2 cellular contexts compared by ENCODE assay signal in the genomic region with DNA sequence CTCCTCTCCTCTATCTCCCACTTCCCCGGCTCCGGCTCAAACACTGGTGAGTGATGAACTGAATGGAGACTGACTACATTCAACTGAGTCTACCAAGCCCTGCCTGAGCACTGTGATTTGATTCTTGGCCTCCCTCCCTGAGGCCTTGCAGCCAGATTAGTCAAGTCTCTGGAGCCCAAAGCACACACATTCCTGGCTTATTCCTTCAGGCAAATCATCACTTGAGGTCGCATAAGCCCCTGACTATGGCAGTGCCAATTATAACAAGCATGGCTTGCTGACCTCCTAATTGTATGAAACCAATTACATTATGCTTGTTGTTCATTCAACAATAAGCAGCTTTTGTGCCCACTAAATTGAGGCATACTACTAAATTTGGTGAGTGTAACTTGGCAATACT.
TF ChIP-seq lines count a peak whose summit lies in the region.

No MANE protein-coding gene starts in this region.

TF ChIP-seq in IMR-90, 13 proteins besides CTCF, POLR2A, EP300 and RAD21:
- TF ChIP-seq MAFK (IDR thresholded peaks at IDR 0.05; ENCODE audit: low read depth, low read length) (no peak), MAZ (IDR thresholded peaks at IDR 0.05; ENCODE audit: borderline replicate concordance, low read depth, low read length) (no peak), NFE2L2 (IDR thresholded peaks at IDR 0.05; ENCODE audit: low read depth, low read length) (no peak), MXI1 (IDR thresholded peaks at IDR 0.05; ENCODE audit: borderline replicate concordance, low read depth, low read length) (no peak), RCOR1 (IDR thresholded peaks at IDR 0.05; ENCODE audit: insufficient replicate concordance, low read length) (no peak), ELK1 (IDR thresholded peaks at IDR 0.05; ENCODE audit: borderline replicate concordance, low read depth, low read length) (no peak)

TF ChIP-seq in GM23338, 12 proteins besides CTCF, POLR2A, EP300 and RAD21:
- TF ChIP-seq EZH2 (IDR thresholded peaks at IDR 0.05; ENCODE audit: low read depth, unreplicated experiment) (no peak), CREB1 (CRISPR knock-in tag; IDR thresholded peaks at IDR 0.05; ENCODE audit: low read depth) (no peak), JUNB (IDR thresholded peaks at IDR 0.05; ENCODE audit: unreplicated experiment) (no peak), STAT1 (IDR thresholded peaks at IDR 0.05; ENCODE audit: unreplicated experiment) (no peak), ZNF114 (CRISPR knock-in tag; IDR thresholded peaks at IDR 0.05) (no peak), EZH2phosphoT487 (IDR thresholded peaks at IDR 0.05; ENCODE audit: unreplicated experiment) (no peak), NANOG (IDR thresholded peaks at IDR 0.05; ENCODE audit: borderline replicate concordance) (no peak), POLR2AphosphoS5 (IDR thresholded peaks at IDR 0.05; ENCODE audit: low read depth) (no peak), ZNF331 (CRISPR knock-in tag; IDR thresholded peaks at IDR 0.05; ENCODE audit: low read depth) (no peak)
- TF ChIP-seq, protein P1, sequence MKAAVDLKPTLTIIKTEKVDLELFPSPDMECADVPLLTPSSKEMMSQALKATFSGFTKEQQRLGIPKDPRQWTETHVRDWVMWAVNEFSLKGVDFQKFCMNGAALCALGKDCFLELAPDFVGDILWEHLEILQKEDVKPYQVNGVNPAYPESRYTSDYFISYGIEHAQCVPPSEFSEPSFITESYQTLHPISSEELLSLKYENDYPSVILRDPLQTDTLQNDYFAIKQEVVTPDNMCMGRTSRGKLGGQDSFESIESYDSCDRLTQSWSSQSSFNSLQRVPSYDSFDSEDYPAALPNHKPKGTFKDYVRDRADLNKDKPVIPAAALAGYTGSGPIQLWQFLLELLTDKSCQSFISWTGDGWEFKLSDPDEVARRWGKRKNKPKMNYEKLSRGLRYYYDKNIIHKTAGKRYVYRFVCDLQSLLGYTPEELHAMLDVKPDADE (IDR thresholded peaks at IDR 0.05) = no peak
- TF ChIP-seq, protein P2, sequence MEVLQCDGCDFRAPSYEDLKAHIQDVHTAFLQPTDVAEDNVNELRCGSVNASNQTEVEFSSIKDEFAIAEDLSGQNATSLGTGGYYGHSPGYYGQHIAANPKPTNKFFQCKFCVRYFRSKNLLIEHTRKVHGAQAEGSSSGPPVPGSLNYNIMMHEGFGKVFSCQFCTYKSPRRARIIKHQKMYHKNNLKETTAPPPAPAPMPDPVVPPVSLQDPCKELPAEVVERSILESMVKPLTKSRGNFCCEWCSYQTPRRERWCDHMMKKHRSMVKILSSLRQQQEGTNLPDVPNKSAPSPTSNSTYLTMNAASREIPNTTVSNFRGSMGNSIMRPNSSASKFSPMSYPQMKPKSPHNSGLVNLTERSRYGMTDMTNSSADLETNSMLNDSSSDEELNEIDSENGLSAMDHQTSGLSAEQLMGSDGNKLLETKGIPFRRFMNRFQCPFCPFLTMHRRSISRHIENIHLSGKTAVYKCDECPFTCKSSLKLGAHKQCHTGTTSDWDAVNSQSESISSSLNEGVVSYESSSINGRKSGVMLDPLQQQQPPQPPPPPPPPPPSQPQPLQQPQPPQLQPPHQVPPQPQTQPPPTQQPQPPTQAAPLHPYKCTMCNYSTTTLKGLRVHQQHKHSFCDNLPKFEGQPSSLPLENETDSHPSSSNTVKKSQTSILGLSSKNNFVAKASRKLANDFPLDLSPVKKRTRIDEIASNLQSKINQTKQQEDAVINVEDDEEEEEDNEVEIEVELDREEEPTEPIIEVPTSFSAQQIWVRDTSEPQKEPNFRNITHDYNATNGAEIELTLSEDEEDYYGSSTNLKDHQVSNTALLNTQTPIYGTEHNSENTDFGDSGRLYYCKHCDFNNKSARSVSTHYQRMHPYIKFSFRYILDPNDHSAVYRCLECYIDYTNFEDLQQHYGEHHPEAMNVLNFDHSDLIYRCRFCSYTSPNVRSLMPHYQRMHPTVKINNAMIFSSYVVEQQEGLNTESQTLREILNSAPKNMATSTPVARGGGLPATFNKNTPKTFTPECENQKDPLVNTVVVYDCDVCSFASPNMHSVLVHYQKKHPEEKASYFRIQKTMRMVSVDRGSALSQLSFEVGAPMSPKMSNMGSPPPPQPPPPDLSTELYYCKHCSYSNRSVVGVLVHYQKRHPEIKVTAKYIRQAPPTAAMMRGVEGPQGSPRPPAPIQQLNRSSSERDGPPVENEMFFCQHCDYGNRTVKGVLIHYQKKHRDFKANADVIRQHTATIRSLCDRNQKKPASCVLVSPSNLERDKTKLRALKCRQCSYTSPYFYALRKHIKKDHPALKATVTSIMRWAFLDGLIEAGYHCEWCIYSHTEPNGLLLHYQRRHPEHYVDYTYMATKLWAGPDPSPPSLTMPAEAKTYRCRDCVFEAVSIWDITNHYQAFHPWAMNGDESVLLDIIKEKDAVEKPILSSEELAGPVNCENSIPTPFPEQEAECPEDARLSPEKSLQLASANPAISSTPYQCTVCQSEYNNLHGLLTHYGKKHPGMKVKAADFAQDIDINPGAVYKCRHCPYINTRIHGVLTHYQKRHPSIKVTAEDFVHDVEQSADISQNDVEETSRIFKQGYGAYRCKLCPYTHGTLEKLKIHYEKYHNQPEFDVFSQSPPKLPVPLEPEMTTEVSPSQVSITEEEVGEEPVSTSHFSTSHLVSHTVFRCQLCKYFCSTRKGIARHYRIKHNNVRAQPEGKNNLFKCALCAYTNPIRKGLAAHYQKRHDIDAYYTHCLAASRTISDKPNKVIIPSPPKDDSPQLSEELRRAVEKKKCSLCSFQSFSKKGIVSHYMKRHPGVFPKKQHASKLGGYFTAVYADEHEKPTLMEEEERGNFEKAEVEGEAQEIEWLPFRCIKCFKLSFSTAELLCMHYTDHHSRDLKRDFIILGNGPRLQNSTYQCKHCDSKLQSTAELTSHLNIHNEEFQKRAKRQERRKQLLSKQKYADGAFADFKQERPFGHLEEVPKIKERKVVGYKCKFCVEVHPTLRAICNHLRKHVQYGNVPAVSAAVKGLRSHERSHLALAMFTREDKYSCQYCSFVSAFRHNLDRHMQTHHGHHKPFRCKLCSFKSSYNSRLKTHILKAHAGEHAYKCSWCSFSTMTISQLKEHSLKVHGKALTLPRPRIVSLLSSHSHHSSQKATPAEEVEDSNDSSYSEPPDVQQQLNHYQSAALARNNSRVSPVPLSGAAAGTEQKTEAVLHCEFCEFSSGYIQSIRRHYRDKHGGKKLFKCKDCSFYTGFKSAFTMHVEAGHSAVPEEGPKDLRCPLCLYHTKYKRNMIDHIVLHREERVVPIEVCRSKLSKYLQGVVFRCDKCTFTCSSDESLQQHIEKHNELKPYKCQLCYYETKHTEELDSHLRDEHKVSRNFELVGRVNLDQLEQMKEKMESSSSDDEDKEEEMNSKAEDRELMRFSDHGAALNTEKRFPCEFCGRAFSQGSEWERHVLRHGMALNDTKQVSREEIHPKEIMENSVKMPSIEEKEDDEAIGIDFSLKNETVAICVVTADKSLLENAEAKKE (CRISPR knock-in tag; IDR thresholded peaks at IDR 0.05) = no peak
- TF ChIP-seq, protein P3, sequence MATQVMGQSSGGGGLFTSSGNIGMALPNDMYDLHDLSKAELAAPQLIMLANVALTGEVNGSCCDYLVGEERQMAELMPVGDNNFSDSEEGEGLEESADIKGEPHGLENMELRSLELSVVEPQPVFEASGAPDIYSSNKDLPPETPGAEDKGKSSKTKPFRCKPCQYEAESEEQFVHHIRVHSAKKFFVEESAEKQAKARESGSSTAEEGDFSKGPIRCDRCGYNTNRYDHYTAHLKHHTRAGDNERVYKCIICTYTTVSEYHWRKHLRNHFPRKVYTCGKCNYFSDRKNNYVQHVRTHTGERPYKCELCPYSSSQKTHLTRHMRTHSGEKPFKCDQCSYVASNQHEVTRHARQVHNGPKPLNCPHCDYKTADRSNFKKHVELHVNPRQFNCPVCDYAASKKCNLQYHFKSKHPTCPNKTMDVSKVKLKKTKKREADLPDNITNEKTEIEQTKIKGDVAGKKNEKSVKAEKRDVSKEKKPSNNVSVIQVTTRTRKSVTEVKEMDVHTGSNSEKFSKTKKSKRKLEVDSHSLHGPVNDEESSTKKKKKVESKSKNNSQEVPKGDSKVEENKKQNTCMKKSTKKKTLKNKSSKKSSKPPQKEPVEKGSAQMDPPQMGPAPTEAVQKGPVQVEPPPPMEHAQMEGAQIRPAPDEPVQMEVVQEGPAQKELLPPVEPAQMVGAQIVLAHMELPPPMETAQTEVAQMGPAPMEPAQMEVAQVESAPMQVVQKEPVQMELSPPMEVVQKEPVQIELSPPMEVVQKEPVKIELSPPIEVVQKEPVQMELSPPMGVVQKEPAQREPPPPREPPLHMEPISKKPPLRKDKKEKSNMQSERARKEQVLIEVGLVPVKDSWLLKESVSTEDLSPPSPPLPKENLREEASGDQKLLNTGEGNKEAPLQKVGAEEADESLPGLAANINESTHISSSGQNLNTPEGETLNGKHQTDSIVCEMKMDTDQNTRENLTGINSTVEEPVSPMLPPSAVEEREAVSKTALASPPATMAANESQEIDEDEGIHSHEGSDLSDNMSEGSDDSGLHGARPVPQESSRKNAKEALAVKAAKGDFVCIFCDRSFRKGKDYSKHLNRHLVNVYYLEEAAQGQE (IDR thresholded peaks at IDR 0.05; ENCODE audit: unreplicated experiment) = no peak
